17 cellular contexts compared by ENCODE assay signal in the genomic region with DNA sequence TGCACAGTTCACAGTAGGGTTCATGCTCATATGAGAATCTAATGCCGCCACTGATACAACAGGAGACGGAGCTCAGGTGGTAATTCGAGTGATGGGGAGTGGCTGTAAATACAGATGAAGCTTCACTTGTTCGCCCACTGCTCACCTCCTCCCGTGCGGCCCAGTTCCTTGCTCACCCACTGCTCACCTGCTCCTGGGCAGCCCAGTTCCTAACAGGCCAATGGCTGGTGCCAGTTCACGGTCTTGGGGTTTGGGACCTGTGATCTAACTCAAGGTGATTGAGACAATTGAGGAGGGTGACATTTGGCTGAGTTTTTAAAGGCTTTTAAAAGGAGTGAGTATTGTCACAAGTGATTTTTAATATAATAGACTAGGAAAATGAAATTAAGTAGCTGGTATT. TPM values are rescaled to one million over a fixed set of nuclear protein-coding genes. Genes with fewer than 3 reads are reported as not detected.
DNase-seq lines count a peak whose midpoint lies in the region; ATAC-seq, FAIRE-seq and TF ChIP-seq lines count a peak whose summit lies in the region.
"Had no signal": no experiment of that assay in that cellular context is flagged by ENCODE, and none has a peak within 500 bp of the region (broad histone marks: within the 10 kb centered on the region; RNA-seq: fewer than 3 reads in every experiment).

No MANE protein-coding gene starts in this region.

- BruUV-seq in HepG2 (replicated peaks; lab: Mats Ljungman, UMichigan) = no TSS peak

- H3K23me2 ChIP-seq in H9 (ENCODE audit: insufficient read length, low read depth, low read length, poor library complexity, severe bottlenecking) = no peaks in the 10 kb centered on the region

- peak overlapping the region; percentile 30 for H3K27ac Mint-ChIP-seq in activated naive CD4-positive, alpha-beta T cell treated with anti-CD3 and anti-CD28 coated beads, Interleukin-2, amount 50 U/mL, for 24 hours
- H3K27ac Mint-ChIP-seq in H9 = peak overlapping the region in 2 of 3 experiments; percentile 40 to 43; a peak in 3 of 7 replicates

- H3K23ac ChIP-seq in H9 (ENCODE audit: insufficient read length, low read depth, low read length) = no peak overlapping the region

- H4K91ac ChIP-seq in H9 (ENCODE audit: insufficient read length, low read depth, low read length) = no peak overlapping the region

- DNase-seq in activated naive CD4-positive, alpha-beta T cell treated with Interleukin-2 at 50 U/mL for 16 hours = no peak
- no peak for DNase-seq in H9
- no peak for DNase-seq in HepG2 (ENCODE audit: low spot score)
- no peak for DNase-seq in omental fat pad (ENCODE audit: low spot score)
- DNase-seq: NCI-H1092, NCI-H1417 treated with DMSO at 0.1 percent for 48 hours, NCI-H1694 treated with DMSO at 0.1 percent for 48 hours, NCI-H2081, NCI-H2227 treated with DMSO at 0.1 percent for 48 hours, NCI-H526 treated with DMSO at 0.1 percent for 48 hours, PC-9, RPMI8226, SHP77 had no signal

- H3K79me2 ChIP-seq in H9 (ENCODE audit: insufficient read depth, low read length) (no peaks in the 10 kb centered on the region; the same call in 1 of the 2 replicates), HepG2 (ENCODE audit: insufficient read depth, low read length) (peaks cover 43% of the 10 kb centered on the region)

- intact Hi-C loops in HepG2 (cut with micrococcal nuclease; ENCODE audit: unreplicated experiment) = no loop called here

- H3K4me1 ChIP-seq in H9 (ENCODE audit: insufficient read depth, low read length) = no peaks in the 10 kb centered on the region
- no peaks in the 10 kb centered on the region for H3K4me1 ChIP-seq in HepG2 (ENCODE audit: insufficient read depth, low read length)
- H3K4me1 ChIP-seq in subcutaneous abdominal adipose tissue (ENCODE audit: control insufficient read depth in 5 of 5, insufficient read depth in 5 of 5, low read length in 5 of 5) = peaks cover 0 to 6% (median 2%) of the 10 kb centered on the region in 5 donors

- H2BK120ac ChIP-seq in H9 (ENCODE audit: low read depth, low read length, poor library complexity, severe bottlenecking) = no peak overlapping the region

- H3K79me1 ChIP-seq in H9 (ENCODE audit: insufficient read depth, low read depth, low read length, poor library complexity, severe bottlenecking) = no peaks in the 10 kb centered on the region

- H2AK5ac ChIP-seq in H9 (ENCODE audit: insufficient read length, low read length) = no peak overlapping the region

- H3K4me1 Mint-ChIP-seq in activated naive CD4-positive, alpha-beta T cell treated with anti-CD3 and anti-CD28 coated beads, Interleukin-2, amount 50 U/mL, for 24 hours = peaks cover 25% of the 10 kb centered on the region
- 0 out of 4 replicates have a peak, but pooled peaks cover 2 to 4% of the 10 kb centered on the region in 2 experiments for H3K4me1 Mint-ChIP-seq in H9

- TF ChIP-seq EP300 in HepG2 (IDR thresholded peaks at IDR 0.05; ENCODE audit: low read depth in 2 of 2, low read length in 2 of 2) (no peak), HepG2 (CRISPR knock-in tag; IDR thresholded peaks at IDR 0.05; ENCODE audit: borderline replicate concordance) (no peak)

- H4K8ac ChIP-seq in H9 (replicated peaks; ENCODE audit: insufficient read length, low read depth, low read length) = no peak overlapping the region

- no peak overlapping the region for H3K18ac ChIP-seq in H9 (ENCODE audit: insufficient read length, low read depth, low read length)

- H3K36me3 ChIP-seq in HepG2 (replicated peaks in 1 of 2; ENCODE audit: control insufficient read depth in 1 of 2, insufficient read depth in 2 of 2, low read length in 2 of 2) (peaks cover 23 to 63% of the 10 kb centered on the region in 2 experiments), subcutaneous abdominal adipose tissue (ENCODE audit: control insufficient read depth in 5 of 5, insufficient read depth in 5 of 5, low read length in 5 of 5) (peaks cover 51 to 70% (median 63%) of the 10 kb centered on the region in 5 donors)

- in situ Hi-C loops in HepG2 (cut with HindIII; ENCODE audit: extremely low pct_ligation_motif_present, low pct_unique_long_range_greater_than_20kb) = no loop called here

- H3K4me3 ChIP-seq in HepG2 (replicated peaks in 1 of 3; ENCODE audit: insufficient read depth in 1 of 3, low read depth in 2 of 3, low read length in 3 of 3) (no peak overlapping the region), subcutaneous abdominal adipose tissue (ENCODE audit: low read depth in 1 of 5, low read length in 5 of 5) (no peak overlapping the region)
- H3K4me3 ChIP-seq: PC-9 had no signal

- CTCF ChIA-PET in HepG2 (lab: Yijun Ruan, JAX; ENCODE audit: low intra/inter-chr PET ratio, low total read pairs) = no interaction called here

- H3K4ac ChIP-seq in H9 (ENCODE audit: low read depth, low read length) = no peak overlapping the region

- H2BK15ac ChIP-seq in H9 (ENCODE audit: low read depth, low read length) = no peak overlapping the region

- POLR2A ChIA-PET in HepG2 (lab: Yijun Ruan, JAX) = no interaction called here

- no peak overlapping the region for H3K9ac ChIP-seq in H9 (ENCODE audit: extremely low read depth, insufficient read length, low read length)
- H3K9ac ChIP-seq in HepG2 (ENCODE audit: insufficient read depth, low read depth, low read length) = no peak overlapping the region
- no peak overlapping the region for H3K9ac ChIP-seq in subcutaneous abdominal adipose tissue (ENCODE audit: low read length in 5 of 5)

- H4K20me1 ChIP-seq in H9 (ENCODE audit: control insufficient read depth, insufficient read depth, insufficient read length) (no peaks in the 10 kb centered on the region), HepG2 (ENCODE audit: insufficient read depth, low read length) (peaks cover 23% of the 10 kb centered on the region)

- WGBS in H9 (ENCODE audit: extremely low coverage, insufficient read length, low lambda C conversion rate) = no CpG with 5 or more reads among the region's 7 CpGs
- WGBS in HepG2 (ENCODE audit: low lambda C conversion rate) = 90% methylated on average over 7 of the region's 7 CpGs

- no peaks in the 10 kb centered on the region for H3K27me3 ChIP-seq in H9 (ENCODE audit: insufficient read depth, low read length)
- no peaks in the 10 kb centered on the region for H3K27me3 ChIP-seq in HepG2 (ENCODE audit: control insufficient read depth in 1 of 2, insufficient read depth in 2 of 2, low read length in 2 of 2)
- H3K27me3 ChIP-seq in subcutaneous abdominal adipose tissue (ENCODE audit: control insufficient read depth in 5 of 5, insufficient read depth in 4 of 5, low read length in 5 of 5) = no peaks in the 10 kb centered on the region

- TF ChIP-seq CTCF in H9 (conservative IDR thresholded peaks at IDR 0.05) = no peak
- TF ChIP-seq CTCF in HepG2 (CRISPR knock-in tag; IDR thresholded peaks at IDR 0.05) = no peak
- no peak for TF ChIP-seq CTCF in omental fat pad (IDR thresholded peaks at IDR 0.05)

- TF ChIP-seq POLR2A in HepG2 (IDR thresholded peaks at IDR 0.05; ENCODE audit: insufficient read depth in 1 of 2, low read depth in 2 of 2, low read length in 2 of 2) = no peak

- H3K9me3 ChIP-seq in H9 (ENCODE audit: control insufficient read depth, low read depth, low read length) = no peaks in the 10 kb centered on the region
- no peaks in the 10 kb centered on the region for H3K9me3 ChIP-seq in HepG2 (ENCODE audit: low read length)
- no peaks in the 10 kb centered on the region for H3K9me3 ChIP-seq in subcutaneous abdominal adipose tissue (ENCODE audit: control insufficient read depth in 5 of 5, low read length in 5 of 5)

- no peak for FAIRE-seq in HepG2 (lab: Jason Lieb, UNC)

- H3K36me3 Mint-ChIP-seq in activated naive CD4-positive, alpha-beta T cell treated with anti-CD3 and anti-CD28 coated beads, Interleukin-2, amount 50 U/mL, for 24 hours = peaks cover 51% of the 10 kb centered on the region
- H3K36me3 Mint-ChIP-seq in H9 (ENCODE audit: insufficient read depth in 1 of 3, low read depth in 3 of 3) = peaks cover 51 to 96% (median 92%) of the 10 kb centered on the region in 3 experiments

- H2BK20ac ChIP-seq in H9 (ENCODE audit: low read depth, low read length, poor library complexity, severe bottlenecking) = no peak overlapping the region

- H3T11ph ChIP-seq in H9 (ENCODE audit: low read length) = no peak overlapping the region

- no peak overlapping the region for H2AFZ ChIP-seq in H9 (ENCODE audit: low read length)
- H2AFZ ChIP-seq in HepG2 (ENCODE audit: low read length) = no peak overlapping the region
- H2AFZ ChIP-seq: PC-9 had no signal

- H3K27ac ChIP-seq in H9 (ENCODE audit: insufficient read length, low read depth, low read length) = no peak overlapping the region
- no peak overlapping the region for H3K27ac ChIP-seq in HepG2 (ENCODE audit: extremely low read length, insufficient read depth, low read length)
- peak overlapping the region; percentile 13 for H3K27ac ChIP-seq in subcutaneous abdominal adipose tissue (ENCODE audit: low read depth, low read length)
- H3K27ac ChIP-seq: HL-60, PC-9 had no signal

- peak; percentile 29; the same call in 2 of the 3 replicates for ATAC-seq in HepG2
- ATAC-seq in GM18520 (IDR thresholded peaks at IDR 0.05; ENCODE audit: unreplicated experiment) = no peak
- no peak for ATAC-seq in omental fat pad (ENCODE audit: low FRiP score)

- H2BK5ac ChIP-seq in H9 (ENCODE audit: insufficient read length, low read length) = no peak overlapping the region

- no peak overlapping the region for H4K5ac ChIP-seq in H9 (ENCODE audit: insufficient read length, low read depth, low read length)

- H3K4me2 ChIP-seq in H9 (ENCODE audit: insufficient read depth, insufficient read length, low read length) (no peak overlapping the region), HepG2 (ENCODE audit: low read depth, low read length) (no peak overlapping the region)
- H3K4me2 ChIP-seq: PC-9 had no signal

- no peak overlapping the region; the same call in 1 of the 2 replicates for H3K14ac ChIP-seq in H9 (ENCODE audit: insufficient read depth, low read length)

- no peak overlapping the region for H3K4me3 Mint-ChIP-seq in activated naive CD4-positive, alpha-beta T cell treated with anti-CD3 and anti-CD28 coated beads, Interleukin-2, amount 50 U/mL, for 24 hours
- H3K4me3 Mint-ChIP-seq in H9 = no peak overlapping the region

- TF ChIP-seq RAD21 in HepG2 (CRISPR knock-in tag; IDR thresholded peaks at IDR 0.05) = no peak

- H3K9me3 Mint-ChIP-seq in activated naive CD4-positive, alpha-beta T cell treated with anti-CD3 and anti-CD28 coated beads, Interleukin-2, amount 50 U/mL, for 24 hours = no peaks in the 10 kb centered on the region
- no peaks in the 10 kb centered on the region for H3K9me3 Mint-ChIP-seq in H9

- H3K56ac ChIP-seq in H9 (ENCODE audit: insufficient read length, low read depth, low read length) = no peak overlapping the region

- H3K27me3 Mint-ChIP-seq in activated naive CD4-positive, alpha-beta T cell treated with anti-CD3 and anti-CD28 coated beads, Interleukin-2, amount 50 U/mL, for 24 hours = no peaks in the 10 kb centered on the region
- no peaks in the 10 kb centered on the region for H3K27me3 Mint-ChIP-seq in H9 (ENCODE audit: low read depth)

- no peak overlapping the region for H2BK12ac ChIP-seq in H9 (ENCODE audit: insufficient read length, low read depth, low read length)

RNA-seq across cellular contexts. Expression of gene RAD23B, which starts 45.4 kb away (rescaled TPM):
- total RNA-seq in H9 (2021) = 154 and 165 TPM in 2 replicates
- 133 and 159 TPM in 2 replicates for total RNA-seq in HepG2 (2016; rRNA removed; fragmentation: Illumina TruSeq; extraction: Trizol)
- total RNA-seq in HepG2 (2016; cell fraction: cytosol; rRNA removed; fragmentation: Illumina TruSeq; extraction: Trizol; ENCODE audit: low read depth) = 59.7 and 60.0 TPM in 2 replicates
- 128 and 156 TPM in 2 replicates for total RNA-seq in HepG2 (2016; cell fraction: insoluble cytoplasmic fraction; rRNA removed; fragmentation: Illumina TruSeq; extraction: Trizol)
- total RNA-seq in HepG2 (2016; cell fraction: membrane; rRNA removed; fragmentation: Illumina TruSeq; extraction: Trizol) = 120 and 126 TPM in 2 replicates
- total RNA-seq in HepG2 (2016; cell fraction: nucleus; rRNA removed; fragmentation: Illumina TruSeq; extraction: Trizol) = 62.9 and 65.9 TPM in 2 replicates
- polyA plus RNA-seq in HepG2 (2011; rRNA removed) = 156 and 162 TPM in 2 replicates
- 93.8 and 114 TPM in 2 replicates for polyA plus RNA-seq in HepG2 (2011; cell fraction: cytosol; rRNA removed)
- 25.3 and 25.6 TPM in 2 replicates for polyA plus RNA-seq in HepG2 (2011; cell fraction: nucleus; rRNA removed)
- 90.7 and 110 TPM in 2 replicates for polyA plus RNA-seq in HepG2 (2012)
- polyA plus RNA-seq in HepG2 (2016; cell fraction: cytosol; fragmentation: Illumina TruSeq; extraction: Trizol; ENCODE audit: low read depth) = 26.3 and 31.4 TPM in 2 replicates
- polyA plus RNA-seq in HepG2 (2016; cell fraction: insoluble cytoplasmic fraction; fragmentation: Illumina TruSeq; extraction: Trizol; ENCODE audit: low read depth) = 185 and 198 TPM in 2 replicates
- polyA plus RNA-seq in HepG2 (2016; cell fraction: membrane; fragmentation: Illumina TruSeq; extraction: Trizol; ENCODE audit: low read depth) = 79.8 and 80.6 TPM in 2 replicates
- 67.0 and 71.9 TPM in 2 replicates for polyA plus RNA-seq in HepG2 (2016; cell fraction: nucleus; fragmentation: Illumina TruSeq; extraction: Trizol; ENCODE audit: insufficient read depth, low read depth)
- 270 and 278 TPM in 2 replicates for polyA minus RNA-seq in HepG2 (2011; rRNA and poly(A)+ RNA removed; ENCODE audit: low replicate concordance)
- polyA minus RNA-seq in HepG2 (2011; cell fraction: cytosol; rRNA and poly(A)+ RNA removed) = 139 and 149 TPM in 2 replicates
- polyA minus RNA-seq in HepG2 (2011; cell fraction: nucleus; rRNA and poly(A)+ RNA removed) = 85.5 and 87.8 TPM in 2 replicates
- total RNA-seq in omental fat pad = 100 to 1,000 TPM in 2 of 4 donors, 10 to 100 TPM in 2; 70.3 to 123 (median 101) TPM
